Comparison of ENCODE assay signal across 8 cellular contexts in genomic region chr6:43477235-43478007, GRCh38. TPM values are rescaled to one million over a fixed set of nuclear protein-coding genes. Genes with fewer than 3 reads are reported as not detected.
DNase-seq lines count a peak whose midpoint lies in the region; ATAC-seq lines count a peak whose summit lies in the region.

TJAP1 (plus strand) TSS chr6:43477570; CDS start chr6:43499002, 21,432 bp downstream.

- DNase-seq in AG08396 (ENCODE audit: low spot score), result peak; percentile 92
- DNase-seq in NCI-H69 (lab: John Stamatoyannopoulos, UW), result peak; percentile 97
- peak; percentile 98 for DNase-seq in activated CD4-positive, alpha-beta T cell treated with anti-CD3 and anti-CD28 coated beads, Interleukin-2, amount 50 U/mL, for 1 hour
- DNase-seq in dedifferentiated amniotic fluid mesenchymal stem cell (ENCODE audit: extremely low spot score), result peak; percentile 84
- DNase-seq in left lobe of liver (ENCODE audit: low spot score), result peak; percentile 92
- DNase-seq in stimulated activated CD4-positive, alpha-beta T cell treated with anti-CD3 and anti-CD28 coated beads, Interleukin-2, amount 100 ng/mL, for 24 hours, result peak; percentile 99 to 100

- ATAC-seq in GM19025 (IDR thresholded peaks at IDR 0.05; ENCODE audit: low read depth, unreplicated experiment) (peak; percentile 96), HG03439 (IDR thresholded peaks at IDR 0.05; ENCODE audit: unreplicated experiment) (peak; percentile 95), left lobe of liver (peak; percentile 99)

RNA-seq across cellular contexts. Expression of gene TJAP1, which starts in this region (rescaled TPM):
- total RNA-seq in left lobe of liver, result 14.0 TPM

Comparison
In these comparisons a context has a peak if more than half of its experiments do, and no peak if none do; other contexts are left out.
1. Peak in every context shown above with its lines: DNase-seq and ATAC-seq.